ENCODE assay signal across 35 cellular contexts in the genomic region with DNA sequence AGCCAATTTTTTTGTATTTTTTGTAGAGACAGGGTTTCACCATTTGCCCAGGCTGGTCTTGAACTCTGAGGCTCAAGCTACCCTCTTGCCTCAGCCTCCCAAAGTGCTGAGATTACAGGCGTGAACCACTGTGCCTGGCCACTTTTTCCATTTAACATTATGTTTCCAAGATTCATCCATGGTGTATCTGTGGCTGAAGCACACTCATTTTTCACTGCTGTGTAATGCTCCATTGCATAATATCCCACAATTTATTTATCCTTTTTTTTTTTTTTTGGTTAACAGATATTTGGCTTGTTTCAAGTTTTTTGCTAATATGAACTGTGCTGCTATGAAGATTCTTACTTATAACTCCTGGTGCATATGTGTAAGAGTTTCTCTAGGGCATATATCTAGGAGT. TPM values are rescaled to one million over a fixed set of nuclear protein-coding genes. Genes with fewer than 3 reads are reported as not detected.
"Had no signal": no experiment of that assay in that cellular context is flagged by ENCODE, and none has a peak within 500 bp of the region (broad histone marks: within the 10 kb centered on the region; RNA-seq: fewer than 3 reads in every experiment).

No MANE protein-coding gene starts in this region.

- H3K27me3 Mint-ChIP-seq: activated B cell treated with CpG ODN at 0.5 μM for 24 hours; activated CD4-positive, alpha-beta memory T cell treated with anti-CD3 and anti-CD28 coated beads for 36 hours; activated CD8-positive, alpha-beta memory T cell treated with anti-CD3 and anti-CD28 coated beads, Interleukin-2, amount 10 ng/mL, durations not matched to agents 7 days and 5 days; activated naive CD8-positive, alpha-beta T cell; activated naive CD8-positive, alpha-beta T cell treated with anti-CD3 and anti-CD28 coated beads, Interleukin-2, amount 50 U/mL, for 24 hours; central memory CD8-positive, alpha-beta T cell had no signal

- H3K27me3 ChIP-seq: brain microvascular endothelial cell, Peyer's patch had no signal

- H3K36me3 Mint-ChIP-seq: activated naive CD4-positive, alpha-beta T cell treated with anti-CD3 and anti-CD28 coated beads, Interleukin-2, amount 10 ng/mL, durations not matched to agents 7 days and 5 days; activated naive CD8-positive, alpha-beta T cell had no signal

- H3K4me3 Mint-ChIP-seq: activated CD8-positive, alpha-beta memory T cell treated with anti-CD3 and anti-CD28 coated beads, Interleukin-2, amount 10 ng/mL, durations not matched to agents 7 days and 5 days; activated naive CD4-positive, alpha-beta T cell treated with anti-CD3 and anti-CD28 coated beads, Interleukin-2, amount 10 ng/mL, durations not matched to agents 7 days and 5 days; activated naive CD8-positive, alpha-beta T cell treated with anti-CD3 and anti-CD28 coated beads, Interleukin-2, amount 50 U/mL, for 24 hours; central memory CD8-positive, alpha-beta T cell had no signal

- H3K9me3 Mint-ChIP-seq: activated B cell treated with CpG ODN at 0.5 μM for 24 hours; activated CD4-positive, alpha-beta memory T cell treated with anti-CD3 and anti-CD28 coated beads for 36 hours; activated naive CD4-positive, alpha-beta T cell treated with anti-CD3 and anti-CD28 coated beads, Interleukin-2, amount 10 ng/mL, durations not matched to agents 7 days and 5 days; activated naive CD8-positive, alpha-beta T cell treated with anti-CD3 and anti-CD28 coated beads, Interleukin-2, amount 50 U/mL, for 24 hours; central memory CD8-positive, alpha-beta T cell had no signal

- H3K27ac Mint-ChIP-seq: activated B cell treated with CpG ODN at 0.5 μM for 24 hours; activated CD4-positive, alpha-beta memory T cell treated with anti-CD3 and anti-CD28 coated beads for 36 hours; activated CD8-positive, alpha-beta memory T cell treated with anti-CD3 and anti-CD28 coated beads, Interleukin-2, amount 10 ng/mL, durations not matched to agents 7 days and 5 days; activated naive CD4-positive, alpha-beta T cell treated with anti-CD3 and anti-CD28 coated beads, Interleukin-2, amount 10 ng/mL, durations not matched to agents 7 days and 5 days; activated naive CD8-positive, alpha-beta T cell treated with anti-CD3 and anti-CD28 coated beads, Interleukin-2, amount 50 U/mL, for 24 hours had no signal

- ATAC-seq: activated CD8-positive, alpha-beta memory T cell treated with anti-CD3 and anti-CD28 coated beads, Interleukin-2, amount 10 ng/mL, durations not matched to agents 7 days and 5 days; activated naive CD8-positive, alpha-beta T cell treated with anti-CD3 and anti-CD28 coated beads, Interleukin-2, amount 50 U/mL, for 24 hours; PC-3; SK-N-SH treated with all-trans-retinoic acid at 6 μM for 48 hours had no signal

- H3K36me3 ChIP-seq: brain microvascular endothelial cell, Peyer's patch had no signal

- H3K9me3 ChIP-seq: Peyer's patch had no signal

- DNase-seq: activated B cell treated with CpG ODN at 0.5 μM for 24 hours; activated CD4-positive, alpha-beta memory T cell treated with anti-CD3 and anti-CD28 coated beads for 36 hours; activated CD4-positive, alpha-beta T cell treated with anti-CD3 and anti-CD28 coated beads for 4 hours; activated CD4-positive, alpha-beta T cell treated with anti-CD3 and anti-CD28 coated beads, Interleukin-2, amount 50 U/mL, for 1 hour; activated CD4-positive, CD25-positive, alpha-beta regulatory T cell treated with anti-CD3 and anti-CD28 coated beads, Interleukin-2, amount 50 U/mL, for 72 hours; activated CD8-positive, alpha-beta memory T cell treated with anti-CD3 and anti-CD28 coated beads for 24 hours; activated CD8-positive, alpha-beta memory T cell treated with anti-CD3 and anti-CD28 coated beads, Interleukin-2, amount 10 ng/mL, durations not matched to agents 7 days and 5 days; activated CD8-positive, alpha-beta memory T cell treated with anti-CD3 and anti-CD28 coated beads, Interleukin-2, amount 50 U/mL, for 48 hours; activated effector memory CD4-positive, alpha-beta T cell treated with Interleukin-2 at 50 U/mL for 16 hours; activated naive CD4-positive, alpha-beta T cell treated with anti-CD3 and anti-CD28 coated beads, Interleukin-2, amount 10 ng/mL, durations not matched to agents 7 days and 5 days; activated naive CD8-positive, alpha-beta T cell treated with anti-CD3 and anti-CD28 coated beads, Interleukin-2, amount 50 U/mL, for 24 hours; activated T-cell treated with anti-CD3 and anti-CD28 coated beads, Interleukin-2, amount 50 U/mL, for 48 hours; anterior cingulate cortex; brain microvascular endothelial cell; NCI-H1105; NCI-H1417 treated with DMSO at 0.1 percent for 48 hours; NCI-H1930; NCI-H2081 treated with DMSO at 0.1 percent for 48 hours; NCI-H226; NCI-H524 treated with DMSO at 0.1 percent for 48 hours; NK-92 treated with Interleukin-12 subunit alpha and Interleukin-12 subunit beta, amount 100 ng/mL, for 24 hours; PC-3; Peyer's patch; RPMI8226; SHP77 treated with DMSO at 0.1 percent for 48 hours; SW 1271; T-helper 1 cell; T-helper 2 cell; T-helper 9 cell had no signal

- H3K27ac ChIP-seq: brain microvascular endothelial cell, Peyer's patch had no signal

RNA-seq across cellular contexts. Expression of a gene that starts 58.4 kb away (rescaled TPM):
- total RNA-seq: activated CD8-positive, alpha-beta memory T cell treated with anti-CD3 and anti-CD28 coated beads, Interleukin-2, amount 10 ng/mL, durations not matched to agents 7 days and 5 days; M059J; NCI-H460; PC-3; SK-MEL-5 had no signal
